In the genomic region with DNA sequence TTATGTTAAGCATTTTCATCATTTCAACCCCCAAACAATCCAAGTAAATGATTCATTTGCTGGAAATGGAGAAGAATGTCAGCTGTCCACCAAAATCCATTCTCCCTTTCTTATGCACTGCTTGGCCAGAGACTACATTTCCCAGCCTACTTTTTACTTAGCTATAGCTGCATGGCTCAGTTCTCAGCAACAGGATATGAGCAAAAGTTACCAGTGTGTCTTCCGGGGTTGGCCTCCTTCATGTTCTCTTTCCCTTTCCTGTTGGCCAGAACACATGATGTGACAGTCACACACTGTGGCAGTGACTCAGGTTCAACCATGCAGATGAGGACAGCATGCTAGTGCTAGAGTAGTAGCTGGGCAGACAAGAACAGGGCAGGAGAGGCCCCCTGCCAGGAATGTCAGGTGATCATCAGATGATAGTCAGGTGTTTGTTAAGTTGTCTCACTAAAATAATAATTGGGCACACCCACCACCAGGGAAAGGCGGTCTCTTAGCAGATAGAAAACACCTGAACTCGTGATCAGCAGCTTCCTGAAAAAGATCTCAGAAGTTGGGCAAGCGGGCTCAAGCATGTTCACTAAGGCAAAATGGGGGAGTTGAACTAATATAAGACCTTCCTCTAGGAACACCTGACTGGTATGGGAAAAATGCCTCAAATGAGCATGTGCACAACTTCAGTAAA, we compare ENCODE assay signal across 8 cellular contexts. TPM values are rescaled to one million over a fixed set of nuclear protein-coding genes. Genes with fewer than 3 reads are reported as not detected.
DNase-seq lines count a peak whose midpoint lies in the region; ATAC-seq, FAIRE-seq and TF ChIP-seq lines count a peak whose summit lies in the region.

No MANE protein-coding gene starts in this region.

- TF ChIP-seq CTCF in HFF-Myc (IDR thresholded peaks at IDR 0.05; ENCODE audit: low read depth, low read length, missing control alignments) (no peak), OCI-LY1 (IDR thresholded peaks at IDR 0.05; ENCODE audit: low read length) (no peak), coronary artery (IDR thresholded peaks at IDR 0.05) (no peak)

- no peak overlapping the region for H3K4me2 ChIP-seq in OCI-LY1 (ENCODE audit: low read length)

- H2AFZ ChIP-seq in OCI-LY1 (ENCODE audit: low read length): peak overlapping the region; percentile 92

- H3K9ac ChIP-seq in OCI-LY1 (ENCODE audit: low read length): no peak overlapping the region

- no peak for TF ChIP-seq POLR2A in GM12891 (IDR thresholded peaks at IDR 0.05; ENCODE audit: low read depth, low read length)

- no peaks in the 10 kb centered on the region for H3F3A ChIP-seq in OCI-LY1 (ENCODE audit: insufficient read depth, low read length)

- peaks cover 19% of the 10 kb centered on the region for H3K4me1 Mint-ChIP-seq in stimulated activated naive CD8-positive, alpha-beta T cell treated with anti-CD3 and anti-CD28 coated beads, Interleukin-15, amount 100 ng/mL, for 72 hours

- DNase-seq in GM12891 (ENCODE audit: insufficient read length, low spot score) (no peak), HFF-Myc (ENCODE audit: extremely low read depth, low read depth) (peak; percentile 29), activated T-helper 1 cell treated with Interleukin-2 at 50 U/mL for 16 hours (ENCODE audit: low read depth) (peak; percentile 48), kidney tubule cell (ENCODE audit: low spot score) (peak; percentile 97), OCI-M2 (lab: John Stamatoyannopoulos, UW; ENCODE audit: unreplicated experiment) (no peak), coronary artery (ENCODE audit: low spot score) (no peak)
- peak; percentile 66 to 79 for DNase-seq in stimulated activated naive CD8-positive, alpha-beta T cell treated with anti-CD3 and anti-CD28 coated beads, Interleukin-15, amount 100 ng/mL, for 72 hours

- no peaks in the 10 kb centered on the region for H3K27me3 ChIP-seq in OCI-LY1 (ENCODE audit: insufficient read depth, low read length)

- peak; percentile 100 for ATAC-seq in stimulated activated naive CD8-positive, alpha-beta T cell treated with anti-CD3 and anti-CD28 coated beads, Interleukin-15, amount 100 ng/mL, for 72 hours

- FAIRE-seq in GM12891 (lab: Jason Lieb, UNC): peak; percentile 91

- H3K9me3 Mint-ChIP-seq in stimulated activated naive CD8-positive, alpha-beta T cell treated with anti-CD3 and anti-CD28 coated beads, Interleukin-15, amount 100 ng/mL, for 72 hours: peaks cover 5 to 19% of the 10 kb centered on the region in 2 donors

- no peaks in the 10 kb centered on the region for H3K9me2 ChIP-seq in OCI-LY1 (ENCODE audit: low read depth, low read length)

- no peaks in the 10 kb centered on the region for H3K4me1 ChIP-seq in OCI-LY1 (ENCODE audit: insufficient read depth, low read length, severe bottlenecking)

- H3K27ac ChIP-seq in OCI-LY1 (ENCODE audit: low read depth, low read length, poor library complexity, severe bottlenecking) (no peak overlapping the region), coronary artery (no peak overlapping the region)

- H3K27ac Mint-ChIP-seq in stimulated activated naive CD8-positive, alpha-beta T cell treated with anti-CD3 and anti-CD28 coated beads, Interleukin-15, amount 100 ng/mL, for 72 hours: peak overlapping the region; percentile 97 to 98

- H3K36me3 ChIP-seq in OCI-LY1 (ENCODE audit: insufficient read depth, low read length): no peaks in the 10 kb centered on the region; the same call in 1 of the 2 replicates

- H3K27me3 Mint-ChIP-seq in stimulated activated naive CD8-positive, alpha-beta T cell treated with anti-CD3 and anti-CD28 coated beads, Interleukin-15, amount 100 ng/mL, for 72 hours: no peaks in the 10 kb centered on the region

- peak overlapping the region; percentile 38 to 69 for H3K4me3 Mint-ChIP-seq in stimulated activated naive CD8-positive, alpha-beta T cell treated with anti-CD3 and anti-CD28 coated beads, Interleukin-15, amount 100 ng/mL, for 72 hours

- H3K4me3 ChIP-seq in HFF-Myc (replicated peaks; ENCODE audit: low read depth, low read length): no peak overlapping the region
- H3K4me3 ChIP-seq in OCI-LY1 (ENCODE audit: low read depth, low read length, poor library complexity, severe bottlenecking): no peak overlapping the region
- H3K4me3 ChIP-seq in coronary artery: no peak overlapping the region

- H4K20me1 ChIP-seq in OCI-LY1 (ENCODE audit: insufficient read depth, low read length): no peaks in the 10 kb centered on the region

- H3K79me2 ChIP-seq in OCI-LY1 (ENCODE audit: insufficient read depth, low read length): no peaks in the 10 kb centered on the region

- H3K9me3 ChIP-seq in OCI-LY1 (ENCODE audit: low read length): no peaks in the 10 kb centered on the region

TF ChIP-seq in GM12891, 5 proteins besides CTCF, POLR2A, EP300 and RAD21:
- 0 out of 2 replicates have a peak, but pooled peaks have one; percentile 1 for TF ChIP-seq SPI1 (IDR thresholded peaks at IDR 0.05; ENCODE audit: low read depth, low read length)
- no peak for TF ChIP-seq PAX5 (IDR thresholded peaks at IDR 0.05; ENCODE audit: insufficient read depth, low read length, severe bottlenecking)
TF ChIP-seq in GM12891: peak in this region for 1.

RNA-seq across cellular contexts. Expression of a gene that starts 12.2 kb away (rescaled TPM):
- 0.42 TPM for polyA plus RNA-seq in GM12891 (2012; ENCODE audit: low read depth, missing spikeins)

RNA-seq across cellular contexts. Expression of a gene that starts 14.4 kb away (rescaled TPM):
- polyA plus RNA-seq in GM12891 (2012; ENCODE audit: low read depth, missing spikeins): 4.0 TPM

RNA-seq across cellular contexts. Expression of a gene that starts 50.7 kb away (rescaled TPM):
- 0.69 TPM for polyA plus RNA-seq in GM12891 (2012; ENCODE audit: low read depth, missing spikeins)

Comparison
In these comparisons a context has a peak if more than half of its experiments do, and no peak if none do; other contexts are left out.
1. DNase-seq: peak in HFF-Myc (single experiment), activated T-helper 1 cell treated with Interleukin-2 at 50 U/mL for 16 hours (single experiment), kidney tubule cell (single experiment) and stimulated activated naive CD8-positive, alpha-beta T cell treated with anti-CD3 and anti-CD28 coated beads, Interleukin-15, amount 100 ng/mL, for 72 hours (2 of 2); none in GM12891 (single experiment), OCI-M2 (single experiment) and coronary artery (single experiment).